8 cellular contexts compared by ENCODE assay signal in the genomic region with DNA sequence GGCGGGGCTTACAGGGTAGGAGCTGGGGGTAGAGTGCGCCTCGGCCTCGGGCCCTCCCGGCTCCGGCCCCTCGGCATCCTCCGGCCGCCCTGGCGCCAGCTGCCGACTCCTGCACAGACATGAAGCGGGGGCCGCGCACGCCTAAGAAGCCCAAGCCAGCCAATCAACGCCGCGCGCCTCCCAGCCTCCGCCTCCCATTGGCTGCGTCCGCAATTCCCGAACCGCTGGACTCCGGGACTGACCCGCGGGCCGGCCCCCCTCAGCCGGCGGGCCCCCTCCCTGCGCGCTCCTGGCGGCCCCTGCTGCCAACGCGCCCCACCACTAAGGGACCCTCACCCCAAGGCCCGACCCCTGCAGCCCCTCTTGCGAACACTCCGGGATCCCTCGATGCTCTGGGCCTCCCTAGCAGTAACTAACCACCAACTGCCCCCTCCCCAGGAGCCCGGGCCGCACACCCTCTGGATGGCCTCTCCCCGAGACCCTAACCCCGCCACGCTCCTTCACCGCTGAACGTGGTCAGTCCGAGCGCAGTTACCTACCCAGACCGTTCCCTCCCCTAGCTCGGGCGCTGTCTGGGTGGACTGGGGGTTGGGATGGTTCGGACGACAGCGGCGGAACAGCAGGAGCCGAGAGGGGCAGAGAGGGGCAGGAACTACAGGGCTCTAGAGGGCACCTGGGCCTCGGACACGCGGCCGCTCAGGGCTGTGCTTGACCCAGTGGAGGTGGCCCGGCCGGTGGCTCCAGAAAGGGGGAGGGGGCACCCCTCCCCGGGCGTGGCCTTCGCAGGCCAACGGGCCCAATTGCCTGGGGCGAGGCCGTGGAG. TPM values are rescaled to one million over a fixed set of nuclear protein-coding genes. Genes with fewer than 3 reads are reported as not detected.
DNase-seq lines count a peak whose midpoint lies in the region; ATAC-seq and TF ChIP-seq lines count a peak whose summit lies in the region.

No MANE protein-coding gene starts in this region.

- H3K27me3 ChIP-seq in HUES48 (ENCODE audit: control insufficient read depth, insufficient read depth, low read length) (peaks cover 100% of the 10 kb centered on the region), Peyer's patch (peaks cover 0 to 86% of the 10 kb centered on the region in 2 donors), breast epithelium (peaks cover 8 to 100% of the 10 kb centered on the region in 2 donors)

- TF ChIP-seq POLR2A in Peyer's patch (IDR thresholded peaks at IDR 0.05) = peak in 1 of 2 donors; percentile 15
- TF ChIP-seq POLR2A in breast epithelium (IDR thresholded peaks at IDR 0.05) = no peak

- H3K4me1 ChIP-seq in HUES48 (ENCODE audit: control insufficient read depth, insufficient read depth, low read length) = peaks cover 51% of the 10 kb centered on the region
- H3K4me1 ChIP-seq in Peyer's patch = peaks cover 0 to 57% (median 28%) of the 10 kb centered on the region in 4 donors
- peaks cover 17 to 21% of the 10 kb centered on the region in 2 donors for H3K4me1 ChIP-seq in breast epithelium

- H3K4me3 ChIP-seq in HUES48 (ENCODE audit: low read depth, low read length) (peak overlapping the region; percentile 58), Peyer's patch (peak overlapping the region; percentile 29 to 60 (median 54)), breast epithelium (peak overlapping the region; percentile 50 to 76 (median 55)), iPS-18c (ENCODE audit: insufficient read depth, low read depth, low read length) (peak overlapping the region; percentile 50)

- H3K27ac ChIP-seq in HUES48 (ENCODE audit: low read depth, low read length) (no peak overlapping the region), Peyer's patch (peak overlapping the region; percentile 36 to 77 (median 56)), breast epithelium (peak overlapping the region in 1 of 2 donors; percentile 77)

- no peaks in the 10 kb centered on the region for H3K9me3 ChIP-seq in HUES48 (ENCODE audit: control insufficient read depth, insufficient read depth, low read length)
- no peaks in the 10 kb centered on the region for H3K9me3 ChIP-seq in Peyer's patch
- H3K9me3 ChIP-seq in breast epithelium = no peaks in the 10 kb centered on the region
- peaks cover 2% of the 10 kb centered on the region for H3K9me3 ChIP-seq in iPS-18c (ENCODE audit: control insufficient read depth, insufficient read depth, low read length)

- DNase-seq in DMS53 treated with DMSO at 0.1 percent for 48 hours (lab: John Stamatoyannopoulos, UW; ENCODE audit: unreplicated experiment) (peak; percentile 50), Peyer's patch (peak in 2 of 3 donors; percentile 71 to 76), breast epithelium (ENCODE audit: low spot score in 2 of 2) (peak; percentile 56 to 72), retina (peak; percentile 89)
- DNase-seq in central memory CD4-positive, alpha-beta T cell = no peak

- no peak for ATAC-seq in HG03159 (IDR thresholded peaks at IDR 0.05; ENCODE audit: unreplicated experiment)

- H3K36me3 ChIP-seq in HUES48 (ENCODE audit: control insufficient read depth, insufficient read depth, low read length) (no peaks in the 10 kb centered on the region), Peyer's patch (no peaks in the 10 kb centered on the region), breast epithelium (no peaks in the 10 kb centered on the region)

- H3K9ac ChIP-seq in HUES48 (ENCODE audit: low read depth, low read length) = no peak overlapping the region

- intact Hi-C loops in breast epithelium (cut with DNase I; ENCODE audit: low total_unique reads) = loop anchor here (5.0 to 10.0 kb wide), 2 partner anchors 403 to 529 kb away; no protein-coding TSS in a partner anchor

- TF ChIP-seq CTCF in Peyer's patch (IDR thresholded peaks at IDR 0.05) (no peak), breast epithelium (IDR thresholded peaks at IDR 0.05) (no peak)

RNA-seq across cellular contexts. Expression of a gene that starts 5.0 kb away (rescaled TPM):
- total RNA-seq in Peyer's patch (10 to 100 TPM in 1 of 4 donors, 1 to 10 TPM in 3; 2.8 to 11.6 (median 8.1) TPM), breast epithelium (10 to 100 TPM in 1 of 3 donors, 1 to 10 TPM in 2; 6.0 to 14.4 (median 6.6) TPM)

RNA-seq across cellular contexts. Expression of a gene that starts 21.3 kb away (rescaled TPM):
- total RNA-seq in Peyer's patch (not detected), breast epithelium (not detected)
